ENCODE assay signal across 13 cellular contexts in genomic region chr1:86648255-86648654, GRCh38. TPM values are rescaled to one million over a fixed set of nuclear protein-coding genes. Genes with fewer than 3 reads are reported as not detected.
DNase-seq lines count a peak whose midpoint lies in the region; ATAC-seq and TF ChIP-seq lines count a peak whose summit lies in the region.
"Had no signal": no experiment of that assay in that cellular context is flagged by ENCODE, and none has a peak within 500 bp of the region (broad histone marks: within the 10 kb centered on the region; RNA-seq: fewer than 3 reads in every experiment).

No MANE protein-coding gene starts in this region.

- ATAC-seq in HG03521 (IDR thresholded peaks at IDR 0.05; ENCODE audit: unreplicated experiment) (no peak), GM21717 (IDR thresholded peaks at IDR 0.05; ENCODE audit: unreplicated experiment) (no peak), HG03378 (IDR thresholded peaks at IDR 0.05; ENCODE audit: unreplicated experiment) (no peak)
- ATAC-seq: CD8-positive, alpha-beta T cell had no signal

- DNase-seq in AG10803 (ENCODE audit: low read depth) (peak; percentile 64), LHCN-M2 (ENCODE audit: low read depth) (peak; percentile 86), amniotic epithelial cell (ENCODE audit: low read depth) (peak; percentile 61), islet precursor cell (peak; percentile 60)
- DNase-seq in stimulated activated CD4-positive, alpha-beta T cell treated with anti-CD3 and anti-CD28 coated beads, Interleukin-15, amount 100 ng/mL, for 24 hours = no peak
- DNase-seq: activated T-cell treated with anti-CD3 and anti-CD28 coated beads for 4 hours; CD8-positive, alpha-beta T cell; dorsolateral prefrontal cortex; MV-4-11; uterus had no signal

- no peak for TF ChIP-seq CTCF in AG10803 (conservative IDR thresholded peaks at IDR 0.05; ENCODE audit: low read length)

- no peak overlapping the region for H3K4me3 ChIP-seq in AG10803 (ENCODE audit: low read length)
- H3K4me3 ChIP-seq: dorsolateral prefrontal cortex, uterus had no signal

RNA-seq across cellular contexts. Expression of gene SH3GLB1, which starts 56.1 kb away (rescaled TPM):
- 39.2 and 45.2 TPM in 2 replicates for total RNA-seq in LHCN-M2 (2014; rRNA removed)
- 56.6 TPM for polyA plus RNA-seq in LHCN-M2 (2012)
